ENCODE assay signal across 16 cellular contexts in genomic region chr6:28871335-28872156, GRCh38. TPM values are rescaled to one million over a fixed set of nuclear protein-coding genes. Genes with fewer than 3 reads are reported as not detected.
DNase-seq lines count a peak whose midpoint lies in the region; ATAC-seq, FAIRE-seq and TF ChIP-seq lines count a peak whose summit lies in the region.
"Had no signal": no experiment of that assay in that cellular context is flagged by ENCODE, and none has a peak within 500 bp of the region (broad histone marks: within the 10 kb centered on the region; RNA-seq: fewer than 3 reads in every experiment).

No MANE protein-coding gene starts in this region.

- H3K4me2 ChIP-seq in GM23338 (no peak overlapping the region), K562 (ENCODE audit: insufficient read depth, low read length) (no peak overlapping the region), neuronal stem cell (ENCODE audit: insufficient read depth, low read length, poor library complexity, severe bottlenecking) (no peak overlapping the region)

- 77% methylated on average over 13 of the region's 13 CpGs for WGBS in K562 (ENCODE audit: insufficient coverage, low coverage, missing lambda C conversion rate)
- WGBS in neuronal stem cell (ENCODE audit: extremely low coverage in 2 of 2, insufficient read length in 2 of 2, insufficient replicate concordance in 1 of 2), 2 donors = no CpG with 5 or more reads among the region's 13 CpGs
- 77 to 86% methylated on average over 13 of the region's 13 CpGs for WGBS in testis, 2 donors

- ATAC-seq in GM23338 (no peak), K562 (no peak)
- ATAC-seq: GM12878 had no signal

- H3K79me1 ChIP-seq in neuronal stem cell (ENCODE audit: low read depth, low read length) = no peaks in the 10 kb centered on the region

- no TSS peak for BruUV-seq in K562 (replicated peaks; lab: Mats Ljungman, UMichigan)

- H4K20me1 ChIP-seq in GM23338 (replicated peaks; ENCODE audit: insufficient read depth) (no peaks in the 10 kb centered on the region), K562 (replicated peaks; ENCODE audit: control insufficient read depth, insufficient read depth, low read length) (no peaks in the 10 kb centered on the region)

- H2BK12ac ChIP-seq in neuronal stem cell (ENCODE audit: low read length) = no peak overlapping the region

- DNase-seq in GM23338 (ENCODE audit: low spot score) (no peak), HT1080 (ENCODE audit: low read depth) (peak; percentile 46), K562 (ENCODE audit: extremely low read depth in 1 of 4, low spot score in 3 of 4) (no peak), neuronal stem cell (ENCODE audit: low spot score) (no peak), SW480 (ENCODE audit: low spot score) (no peak), testis (no peak)
- DNase-seq in T-helper 2 cell treated with Interferon-gamma antibody and Interleukin-4, amounts not matched to agents 5 μg/mL and 100 μg/mL, for 36 hours (ENCODE audit: low spot score) = no peak
- DNase-seq: C1 segment of cervical spinal cord; Calu3; CD4-positive, alpha-beta T cell; DMS 273 treated with DMSO at 0.1 percent for 48 hours; H7 had no signal

- H3K4me1 ChIP-seq in GM23338 (ENCODE audit: insufficient read depth) = peaks cover 15% of the 10 kb centered on the region
- peaks cover 15 to 18% of the 10 kb centered on the region in 2 experiments; a peak in 4 of 5 replicates for H3K4me1 ChIP-seq in K562 (replicated peaks in 1 of 2; ENCODE audit: control insufficient read depth in 2 of 2, insufficient read depth in 2 of 2, low read length in 2 of 2)
- H3K4me1 ChIP-seq in neuronal stem cell (ENCODE audit: control insufficient read depth in 2 of 2, insufficient read depth in 1 of 2, low read depth in 1 of 2, low read length in 2 of 2) = no peaks in the 10 kb centered on the region
- H3K4me1 ChIP-seq in testis = peaks cover 3% of the 10 kb centered on the region

- H3K27ac ChIP-seq in GM23338 (ENCODE audit: low read depth) (no peak overlapping the region), K562 (ENCODE audit: extremely low read depth, low read depth, low read length) (no peak overlapping the region), neuronal stem cell (replicated peaks; ENCODE audit: low read length) (no peak overlapping the region), testis (no peak overlapping the region)

- H3K14ac ChIP-seq in neuronal stem cell (ENCODE audit: low read length) = no peak overlapping the region

- peaks cover 10% of the 10 kb centered on the region; the same call in 2 of the 3 replicates for H3K9me3 Mint-ChIP-seq in GM23338
- no peaks in the 10 kb centered on the region for H3K9me3 Mint-ChIP-seq in T-helper 2 cell treated with Interferon-gamma antibody and Interleukin-4, amounts not matched to agents 5 μg/mL and 100 μg/mL, for 36 hours
- H3K9me3 Mint-ChIP-seq: CD4-positive, alpha-beta T cell had no signal

- TF ChIP-seq EP300 in K562 (IDR thresholded peaks at IDR 0.05; ENCODE audit: low read length) = no peak

- H3K27me3 ChIP-seq in GM23338 (ENCODE audit: insufficient read depth) (no peaks in the 10 kb centered on the region), K562 (ENCODE audit: control insufficient read depth in 2 of 2, insufficient read depth in 2 of 2, low read length in 2 of 2) (no peaks in the 10 kb centered on the region), neuronal stem cell (ENCODE audit: control insufficient read depth in 3 of 3, insufficient read depth in 3 of 3, low read depth in 1 of 3, low read length in 3 of 3) (peaks cover 0 to 3% (median 0%) of the 10 kb centered on the region in 3 experiments), testis (no peaks in the 10 kb centered on the region)

- no peak overlapping the region for H4K91ac ChIP-seq in neuronal stem cell (ENCODE audit: low read depth, low read length, poor library complexity)

- TF ChIP-seq CTCF in GM23338 (conservative IDR thresholded peaks at IDR 0.05; ENCODE audit: low read depth in 2 of 2) (no peak), K562 (IDR thresholded peaks at IDR 0.05 in 2 of 3, conservative IDR thresholded peaks at IDR 0.05 in 1 of 3; ENCODE audit: insufficient read depth in 2 of 3, low read depth in 1 of 3, low read length in 3 of 3) (no peak), testis (IDR thresholded peaks at IDR 0.05) (no peak)

- H3F3A ChIP-seq in GM23338 (replicated peaks; ENCODE audit: low read depth) = peaks cover 6% of the 10 kb centered on the region

- no peak overlapping the region for H4K8ac ChIP-seq in neuronal stem cell (ENCODE audit: low read depth, low read length)

- no peak overlapping the region for H3K4me3 ChIP-seq in GM23338
- no peak overlapping the region for H3K4me3 ChIP-seq in K562
- H3K4me3 ChIP-seq in neuronal stem cell (ENCODE audit: low read length in 2 of 2) = no peak overlapping the region
- H3K4me3 ChIP-seq in testis = no peak overlapping the region
- H3K4me3 ChIP-seq: GM12878 had no signal

- H2AK5ac ChIP-seq in neuronal stem cell (ENCODE audit: low read depth, low read length) = no peak overlapping the region

- H3K79me2 ChIP-seq in GM23338 (replicated peaks; ENCODE audit: insufficient read depth) (no peaks in the 10 kb centered on the region), K562 (ENCODE audit: control insufficient read depth, insufficient read depth, low read length) (no peaks in the 10 kb centered on the region)

- intact Hi-C loops in K562 (cut with micrococcal nuclease) (no loop called here), testis (cut with DNase I; ENCODE audit: low total_unique reads) (no loop called here)

- no peak overlapping the region; the same call in 2 of the 3 replicates for H3K4me3 Mint-ChIP-seq in GM23338
- H3K4me3 Mint-ChIP-seq in T-helper 2 cell treated with Interferon-gamma antibody and Interleukin-4, amounts not matched to agents 5 μg/mL and 100 μg/mL, for 36 hours = no peak overlapping the region
- H3K4me3 Mint-ChIP-seq: B cell; CD4-positive, alpha-beta T cell had no signal

- no peak overlapping the region for H2BK15ac ChIP-seq in neuronal stem cell (ENCODE audit: low read length)

- peaks cover 26% of the 10 kb centered on the region for H3K4me1 Mint-ChIP-seq in GM23338
- H3K4me1 Mint-ChIP-seq in T-helper 2 cell treated with Interferon-gamma antibody and Interleukin-4, amounts not matched to agents 5 μg/mL and 100 μg/mL, for 36 hours (ENCODE audit: low read depth) = peaks cover 17% of the 10 kb centered on the region

- in situ Hi-C loops in K562 (cut with MboI) = no loop called here

- no peak overlapping the region for H3K4ac ChIP-seq in neuronal stem cell (ENCODE audit: low read length)

- H2AFZ ChIP-seq in GM23338 (no peak overlapping the region), K562 (ENCODE audit: low read depth, low read length) (no peak overlapping the region), neuronal stem cell (ENCODE audit: low read length) (no peak overlapping the region)

- H3K9me2 ChIP-seq in GM23338 (ENCODE audit: insufficient read depth) = no peaks in the 10 kb centered on the region

- H3K36me3 ChIP-seq in GM23338 (ENCODE audit: insufficient read depth) (no peaks in the 10 kb centered on the region), K562 (ENCODE audit: control insufficient read depth, insufficient read depth, low read length) (no peaks in the 10 kb centered on the region), neuronal stem cell (replicated peaks in 1 of 2; ENCODE audit: control insufficient read depth in 2 of 2, insufficient read depth in 2 of 2, low read length in 2 of 2) (no peaks in the 10 kb centered on the region), testis (ENCODE audit: low read depth, missing control alignments) (no peaks in the 10 kb centered on the region)

- TF ChIP-seq RAD21 in K562 (CRISPR knock-in tag; conservative IDR thresholded peaks at IDR 0.05 in 1 of 2, IDR thresholded peaks at IDR 0.05 in 1 of 2) = no peak

- H2BK5ac ChIP-seq in neuronal stem cell (ENCODE audit: low read length) = no peak overlapping the region

- peaks cover 15% of the 10 kb centered on the region for H3K27me3 Mint-ChIP-seq in GM23338 (ENCODE audit: insufficient read depth, low read depth, poor library complexity)
- H3K27me3 Mint-ChIP-seq in T-helper 2 cell treated with Interferon-gamma antibody and Interleukin-4, amounts not matched to agents 5 μg/mL and 100 μg/mL, for 36 hours (ENCODE audit: low read depth) = peaks cover 7% of the 10 kb centered on the region
- H3K27me3 Mint-ChIP-seq: CD4-positive, alpha-beta T cell had no signal

- H3K9ac ChIP-seq in K562 (ENCODE audit: insufficient read depth in 1 of 2, low read depth in 2 of 2, low read length in 2 of 2) (no peak overlapping the region), neuronal stem cell (ENCODE audit: low read depth, low read length, poor library complexity) (no peak overlapping the region)

- peak overlapping the region; percentile 42 for H3K18ac ChIP-seq in neuronal stem cell (ENCODE audit: low read length)

- no peak overlapping the region for H2BK120ac ChIP-seq in neuronal stem cell (ENCODE audit: low read depth, low read length)

- CTCF ChIA-PET in K562 (lab: Yijun Ruan, JAX; ENCODE audit: low intra/inter-chr PET ratio) = no interaction called here

- peaks cover 7% of the 10 kb centered on the region; the same call in 2 of the 3 replicates for H3K36me3 Mint-ChIP-seq in GM23338 (ENCODE audit: low read depth)
- H3K36me3 Mint-ChIP-seq in T-helper 2 cell treated with Interferon-gamma antibody and Interleukin-4, amounts not matched to agents 5 μg/mL and 100 μg/mL, for 36 hours (ENCODE audit: low read depth) = no peaks in the 10 kb centered on the region

- H3K23ac ChIP-seq in neuronal stem cell (ENCODE audit: low read depth, low read length, poor library complexity) = no peak overlapping the region

- FAIRE-seq in K562 (lab: Jason Lieb, UNC) = no peak
- FAIRE-seq: A204.1, GM12878, GM18507 had no signal

- no peaks in the 10 kb centered on the region for H3K9me1 ChIP-seq in K562 (ENCODE audit: control insufficient read depth, insufficient read depth, low read length)

- no peak overlapping the region for H3K27ac Mint-ChIP-seq in GM23338
- no peak overlapping the region for H3K27ac Mint-ChIP-seq in T-helper 2 cell treated with Interferon-gamma antibody and Interleukin-4, amounts not matched to agents 5 μg/mL and 100 μg/mL, for 36 hours
- H3K27ac Mint-ChIP-seq: B cell; CD4-positive, alpha-beta T cell had no signal

- POLR2A ChIA-PET in K562 (lab: Yijun Ruan, JAX) = interaction anchor here (0.6 to 1.3 kb wide), 4 partner anchors 10 to 1897 kb away, joined by 3 to 4 read pairs (median 4); partner anchors contain the start of gene TRIM27

- TF ChIP-seq POLR2A in K562 (conservative IDR thresholded peaks at IDR 0.05) (0 out of 2 replicates have a peak, but pooled peaks have one; percentile 30), testis (IDR thresholded peaks at IDR 0.05) (no peak)

- H3K9me3 ChIP-seq in K562 (replicated peaks; ENCODE audit: control insufficient read depth, insufficient read depth, low read depth, low read length) (no peaks in the 10 kb centered on the region; the same call in 1 of the 2 replicates), neuronal stem cell (replicated peaks in 1 of 2; ENCODE audit: control insufficient read depth in 2 of 2, insufficient read depth in 1 of 2, low read depth in 1 of 2, low read length in 2 of 2) (no peaks in the 10 kb centered on the region), testis (no peaks in the 10 kb centered on the region)

RNA-seq across cellular contexts. Expression of gene TRIM27, which starts 52.2 kb away (rescaled TPM):
- total RNA-seq in GM23338 (2014; rRNA removed; shearing (Covaris generic)) = 98.4 and 127 TPM in 2 replicates
- polyA plus RNA-seq in GM23338 (2016; fragmentation: Nextera tagmentation; extraction: Ambion mirVana) (43.1 and 47.9 TPM in 2 replicates), K562 (2011; rRNA removed) (206 and 235 TPM in 2 replicates), K562 (2014; fragmentation: Illumina TruSeq; extraction: Trizol) (90.9 and 99.7 TPM in 2 replicates), K562 (2014; fragmentation: Nextera tagmentation; extraction: Ambion mirVana) (10 to 100 TPM; 37.7 to 49.6 TPM), K562 (2014; rRNA removed) (118 TPM in 2 replicates), testis (ENCODE audit: insufficient read depth, low read depth, low replicate concordance) (29.8 TPM)
- total RNA-seq in HT1080 (2014; rRNA removed; shearing (Covaris generic)) = 87.3 and 89.5 TPM in 2 replicates
- polyA plus RNA-seq in HT1080 (2015; cell fraction: cytosol; rRNA removed) = 68.2 and 68.5 TPM in 2 replicates
- 148 and 152 TPM in 2 replicates for polyA plus RNA-seq in HT1080 (2015; cell fraction: nucleus; rRNA removed)
- total RNA-seq in K562 (2011; cell fraction: chromatin; rRNA removed; ENCODE audit: low replicate concordance) = 367 and 380 TPM in 2 replicates
- 219 and 229 TPM in 2 replicates for total RNA-seq in K562 (2011; cell fraction: nucleolus; rRNA removed)
- 317 and 452 TPM in 2 replicates for total RNA-seq in K562 (2011; cell fraction: nucleoplasm; rRNA removed)
- total RNA-seq in K562 (2014; rRNA removed) (145 and 157 TPM in 2 replicates), K562 (2014; rRNA removed; fragmentation: Illumina TruSeq; extraction: Trizol) (126 and 129 TPM in 2 replicates), K562 (2015; rRNA removed; fragmentation: Illumina TruSeq; extraction: Trizol) (141 and 156 TPM in 2 replicates), K562 (2021) (122 and 127 TPM in 2 replicates), testis (10 to 100 TPM; 61.4 to 81.2 TPM)
- 186 and 195 TPM in 2 replicates for polyA plus RNA-seq in K562 (2011; cell fraction: cytosol; rRNA removed)
- polyA plus RNA-seq in K562 (2011; cell fraction: nucleus; rRNA removed) = 387 and 419 TPM in 2 replicates
- polyA plus RNA-seq in K562 (2012) = 101 and 114 TPM in 2 replicates
- polyA minus RNA-seq in K562 (2011; rRNA and poly(A)+ RNA removed) = 250 and 288 TPM in 2 replicates
- polyA minus RNA-seq in K562 (2011; cell fraction: cytosol; rRNA and poly(A)+ RNA removed) = 93.5 and 114 TPM in 2 replicates
- 159 and 183 TPM in 2 replicates for polyA minus RNA-seq in K562 (2011; cell fraction: nucleus; rRNA and poly(A)+ RNA removed)
- 38.5 TPM for polyA plus RNA-seq in neuronal stem cell (2013, experiment 1 of 2)
- polyA plus RNA-seq in neuronal stem cell (2013, experiment 2 of 2) = 37.5 TPM
